19 cellular contexts compared by ENCODE assay signal in genomic region chr2:1045109-1045508, GRCh38.
A peak's percentile ranks its signal among the peaks of the same experiment; 100 is the strongest.
DNase-seq lines count a peak whose midpoint lies in the region; ATAC-seq and TF ChIP-seq lines count a peak whose summit lies in the region.
"Had no signal": no experiment of that assay in that cellular context is flagged by ENCODE, and none has a peak within 500 bp of the region (broad histone marks: within the 10 kb centered on the region; RNA-seq: fewer than 3 reads in every experiment).

No MANE protein-coding gene starts in this region.

- no peak overlapping the region for H3K27ac Mint-ChIP-seq in stimulated activated effector memory CD8-positive, alpha-beta T cell treated with anti-CD3 and anti-CD28 coated beads, Interleukin-12 subunit alpha, Interleukin-12 subunit beta, amount 100 ng/mL, for 72 hours
- H3K27ac Mint-ChIP-seq: activated CD4-positive, alpha-beta memory T cell treated with anti-CD3 and anti-CD28 coated beads, Interleukin-2, amount 10 ng/mL, durations not matched to agents 7 days and 5 days; CD4-positive, alpha-beta memory T cell had no signal

- ATAC-seq in GM18502 (IDR thresholded peaks at IDR 0.05; ENCODE audit: poor library complexity, unreplicated experiment) (peak; percentile 87), GM19438 (IDR thresholded peaks at IDR 0.05; ENCODE audit: low read depth, unreplicated experiment) (peak; percentile 66), HG02642 (IDR thresholded peaks at IDR 0.05; ENCODE audit: poor library complexity, unreplicated experiment) (peak; percentile 38), HG03354 (IDR thresholded peaks at IDR 0.05; ENCODE audit: poor library complexity, severe bottlenecking, unreplicated experiment) (peak; percentile 69), upper lobe of left lung (ENCODE audit: low FRiP score in 2 of 2) (no peak), sciatic nerve (no peak)
- no peak for ATAC-seq in stimulated activated effector memory CD8-positive, alpha-beta T cell treated with anti-CD3 and anti-CD28 coated beads, Interleukin-12 subunit alpha, Interleukin-12 subunit beta, amount 100 ng/mL, for 72 hours

- intact Hi-C loops in sciatic nerve (cut with DNase I), result no loop called here

- H3K9me3 ChIP-seq in upper lobe of left lung (no peaks in the 10 kb centered on the region), tibial nerve (peaks cover 0 to 52% (median 0%) of the 10 kb centered on the region in 4 donors)
- H3K9me3 ChIP-seq: thoracic aorta had no signal

- TF ChIP-seq EP300 in upper lobe of left lung (IDR thresholded peaks at IDR 0.05) (no peak), tibial nerve (IDR thresholded peaks at IDR 0.05) (no peak)

- TF ChIP-seq POLR2A in upper lobe of left lung (IDR thresholded peaks at IDR 0.05), result no peak
- no peak for TF ChIP-seq POLR2A in tibial nerve (IDR thresholded peaks at IDR 0.05)

- H3K27me3 ChIP-seq in upper lobe of left lung (no peaks in the 10 kb centered on the region), tibial nerve (no peaks in the 10 kb centered on the region)
- H3K27me3 ChIP-seq: MG63 had no signal

- no peaks in the 10 kb centered on the region for H3K36me3 ChIP-seq in upper lobe of left lung
- H3K36me3 ChIP-seq in tibial nerve, result no peaks in the 10 kb centered on the region
- H3K36me3 ChIP-seq: MG63, thoracic aorta had no signal

- TF ChIP-seq CTCF in upper lobe of left lung (IDR thresholded peaks at IDR 0.05) (no peak), tibial nerve (IDR thresholded peaks at IDR 0.05) (no peak)

- H3K4me1 ChIP-seq in upper lobe of left lung, result no peaks in the 10 kb centered on the region
- no peaks in the 10 kb centered on the region for H3K4me1 ChIP-seq in tibial nerve

- H3K9me3 Mint-ChIP-seq in stimulated activated effector memory CD8-positive, alpha-beta T cell treated with anti-CD3 and anti-CD28 coated beads, Interleukin-12 subunit alpha, Interleukin-12 subunit beta, amount 100 ng/mL, for 72 hours, result peaks cover 9% of the 10 kb centered on the region

- no peaks in the 10 kb centered on the region for H3K36me3 Mint-ChIP-seq in stimulated activated effector memory CD8-positive, alpha-beta T cell treated with anti-CD3 and anti-CD28 coated beads, Interleukin-12 subunit alpha, Interleukin-12 subunit beta, amount 100 ng/mL, for 72 hours

- H3K4me3 ChIP-seq in upper lobe of left lung (no peak overlapping the region), tibial nerve (no peak overlapping the region)
- H3K4me3 ChIP-seq: MG63, thoracic aorta had no signal

- H3K27ac ChIP-seq in upper lobe of left lung (no peak overlapping the region), tibial nerve (no peak overlapping the region)
- H3K27ac ChIP-seq: thoracic aorta had no signal

- 81 to 82% methylated on average over 1 of the region's 1 CpG for WGBS in upper lobe of left lung, 2 donors
- 82 to 88% methylated on average over 1 of the region's 1 CpG for WGBS in tibial nerve, 2 donors

- H3K4me1 Mint-ChIP-seq in stimulated activated effector memory CD8-positive, alpha-beta T cell treated with anti-CD3 and anti-CD28 coated beads, Interleukin-12 subunit alpha, Interleukin-12 subunit beta, amount 100 ng/mL, for 72 hours, result no peaks in the 10 kb centered on the region
- H3K4me1 Mint-ChIP-seq: CD4-positive, alpha-beta memory T cell had no signal

- no peak overlapping the region for H3K4me3 Mint-ChIP-seq in stimulated activated effector memory CD8-positive, alpha-beta T cell treated with anti-CD3 and anti-CD28 coated beads, Interleukin-12 subunit alpha, Interleukin-12 subunit beta, amount 100 ng/mL, for 72 hours
- H3K4me3 Mint-ChIP-seq: activated CD4-positive, alpha-beta memory T cell treated with anti-CD3 and anti-CD28 coated beads, Interleukin-2, amount 10 ng/mL, durations not matched to agents 7 days and 5 days had no signal

- DNase-seq in upper lobe of left lung (no peak), tibial nerve (ENCODE audit: low spot score in 2 of 2) (no peak), sciatic nerve (ENCODE audit: low spot score) (no peak)
- no peak for DNase-seq in stimulated activated effector memory CD8-positive, alpha-beta T cell treated with anti-CD3 and anti-CD28 coated beads, Interleukin-12 subunit alpha, Interleukin-12 subunit beta, amount 100 ng/mL, for 72 hours (ENCODE audit: low spot score in 2 of 2)
- DNase-seq: activated CD4-positive, alpha-beta memory T cell treated with anti-CD3 and anti-CD28 coated beads, Interleukin-2, amount 10 ng/mL, durations not matched to agents 7 days and 5 days; aorta; CD4-positive, alpha-beta memory T cell; erythroblast; glutamatergic neuron; MG63; NCI-H1694 treated with DMSO at 0.1 percent for 48 hours; NCI-H510A treated with DMSO at 0.1 percent for 48 hours; OCI-M1; SK-N-SH had no signal

Comparison
In these comparisons a context has a peak if more than half of its experiments do, and no peak if none do; other contexts are left out.
1. ATAC-seq: peak in GM18502 (single experiment), GM19438 (single experiment), HG02642 (single experiment) and HG03354 (single experiment); none in upper lobe of left lung (0 of 2), stimulated activated effector memory CD8-positive, alpha-beta T cell treated with anti-CD3 and anti-CD28 coated beads, Interleukin-12 subunit alpha, Interleukin-12 subunit beta, amount 100 ng/mL, for 72 hours (single experiment) and sciatic nerve (single experiment).